In the genomic region with DNA sequence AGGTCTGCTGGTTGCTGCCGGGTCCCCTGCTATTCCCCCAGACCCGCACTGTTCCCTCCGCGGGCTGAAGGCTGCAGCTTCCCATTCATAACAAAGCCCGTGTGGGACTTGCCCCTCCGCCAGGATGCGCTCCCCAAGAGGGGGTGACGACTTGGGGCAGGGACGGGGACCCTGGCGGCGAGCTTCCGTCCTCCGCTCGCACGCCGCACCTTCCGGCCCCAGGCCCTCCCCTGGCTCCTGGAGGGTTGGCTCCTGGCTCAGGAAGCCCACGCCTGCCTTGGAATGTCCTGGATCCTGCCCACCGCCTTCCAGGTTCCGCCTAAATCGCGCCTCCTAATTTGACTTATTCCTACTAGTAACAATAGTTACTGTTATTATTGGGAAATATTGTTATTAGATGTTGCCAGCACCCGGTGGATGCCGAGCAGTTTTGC, we compare ENCODE assay signal across 8 cellular contexts. TPM values are rescaled to one million over a fixed set of nuclear protein-coding genes. Genes with fewer than 3 reads are reported as not detected.
DNase-seq lines count a peak whose midpoint lies in the region; ATAC-seq, FAIRE-seq and TF ChIP-seq lines count a peak whose summit lies in the region.

No MANE protein-coding gene starts in this region.

- peaks cover 29% of the 10 kb centered on the region for H3K4me1 ChIP-seq in DND-41 (ENCODE audit: insufficient read depth, low read length)
- H3K4me1 ChIP-seq in kidney (ENCODE audit: control insufficient read depth in 1 of 2, insufficient read depth in 1 of 2, low read depth in 1 of 2, low read length in 2 of 2) = peaks cover 0 to 5% of the 10 kb centered on the region in 2 donors

- H3K4me2 ChIP-seq in DND-41 (ENCODE audit: insufficient read depth, low read length) = peak overlapping the region; percentile 95

- DNase-seq in DND-41 = peak; percentile 52
- DNase-seq in T-cell = peak in 24 of 34 experiments; percentile 7 to 64 (median 38)
- peak; percentile 38 to 67 for DNase-seq in T47D (ENCODE audit: low read depth in 1 of 2, low spot score in 1 of 2)
- peak; percentile 88 for DNase-seq in kidney
- DNase-seq in stimulated activated CD4-positive, alpha-beta T cell treated with anti-CD3 and anti-CD28 coated beads, Interleukin-2, amount 100 ng/mL, for 48 hours = peak; percentile 29 to 59

- H3K27ac ChIP-seq in DND-41 (ENCODE audit: low read length) (peak overlapping the region; percentile 45; the same call in 1 of the 2 replicates), kidney (ENCODE audit: low read depth in 2 of 2, low read length in 2 of 2) (peak overlapping the region; percentile 88 to 89)

- CTCF ChIA-PET in T-cell (lab: Charles Lee) = interaction anchor here in 1 of 2 donors (0.6 to 1.2 kb wide), 2 partner anchors 20 to 342 kb away, joined by 3 to 7 read pairs; no protein-coding TSS in a partner anchor

- H3K36me3 ChIP-seq in DND-41 (ENCODE audit: insufficient read depth, low read length) (peaks cover 11% of the 10 kb centered on the region), kidney (ENCODE audit: control insufficient read depth in 1 of 2, insufficient read depth in 2 of 2, low read length in 2 of 2) (no peaks in the 10 kb centered on the region)

- H3K27ac Mint-ChIP-seq in T-cell = peak overlapping the region; percentile 76 to 78

- no peaks in the 10 kb centered on the region for H3K9me3 ChIP-seq in DND-41 (ENCODE audit: insufficient read depth, low read length, severe bottlenecking)
- H3K9me3 ChIP-seq in kidney (ENCODE audit: control insufficient read depth in 1 of 2, low read length in 2 of 2) = no peaks in the 10 kb centered on the region

- H3K27me3 ChIP-seq in DND-41 (ENCODE audit: insufficient read depth, low read length, poor library complexity) = no peaks in the 10 kb centered on the region

- peak overlapping the region; percentile 75 for H2AFZ ChIP-seq in DND-41 (ENCODE audit: low read depth, low read length)

- peak overlapping the region; percentile 88 for H3K9ac ChIP-seq in DND-41 (ENCODE audit: low read depth, low read length)
- peak overlapping the region; percentile 22 to 67 for H3K9ac ChIP-seq in kidney (ENCODE audit: low read length in 2 of 2)

- in situ Hi-C loops in T47D (cut with HindIII; ENCODE audit: low pct_unique_long_range_greater_than_20kb, low sequenced_read_pairs) = no loop called here

- ATAC-seq in DND-41 (ENCODE audit: insufficient read depth, low read depth) = peak; percentile 20
- peak; percentile 25 for ATAC-seq in HG03432 (IDR thresholded peaks at IDR 0.05; ENCODE audit: unreplicated experiment)
- ATAC-seq in T-cell (replicated peaks in 1 of 4) = peak in 3 of 4 experiments; percentile 2 to 4 (median 4)
- no peak for ATAC-seq in GM19324 (IDR thresholded peaks at IDR 0.05; ENCODE audit: low FRiP score, unreplicated experiment)
- ATAC-seq in GM18519 (IDR thresholded peaks at IDR 0.05; ENCODE audit: low FRiP score, unreplicated experiment) = no peak

- peak overlapping the region; percentile 39 to 82; a peak in 3 of 4 replicates for H3K4me3 ChIP-seq in DND-41 (ENCODE audit: low read depth in 1 of 2, low read length in 2 of 2)
- H3K4me3 ChIP-seq in kidney (ENCODE audit: low read length in 2 of 2) = peak overlapping the region; percentile 56 to 67

- TF ChIP-seq CTCF in DND-41 (IDR thresholded peaks at IDR 0.05; ENCODE audit: borderline replicate concordance, extremely low read depth, low read length, poor library complexity, severe bottlenecking) (peak; percentile 48), kidney (IDR thresholded peaks at IDR 0.05; ENCODE audit: borderline replicate concordance, extremely low read depth, insufficient read depth) (peak; percentile 8)

- FAIRE-seq in kidney (lab: Jason Lieb, UNC) = no peak

- no peaks in the 10 kb centered on the region for H3K27me3 Mint-ChIP-seq in T-cell

- intact Hi-C loops in kidney (cut with DNase I) = no loop called here

- no peaks in the 10 kb centered on the region for H3K9me3 Mint-ChIP-seq in T-cell

- peaks cover 34% of the 10 kb centered on the region for H3K79me2 ChIP-seq in DND-41 (ENCODE audit: insufficient read depth, low read length)

- peak overlapping the region; percentile 73 to 86 (median 82) for H3K4me3 Mint-ChIP-seq in T-cell

- H3K36me3 Mint-ChIP-seq in T-cell = no peaks in the 10 kb centered on the region

- POLR2A ChIA-PET in T-cell (lab: Charles Lee) = interaction anchor here in 1 of 2 donors (0.7 kb wide), 1 partner anchor 78 kb away, joined by 7 read pairs; no protein-coding TSS in a partner anchor

- H3K4me1 Mint-ChIP-seq in T-cell = peaks cover 8 to 15% (median 12%) of the 10 kb centered on the region in 3 donors

- H4K20me1 ChIP-seq in DND-41 (ENCODE audit: insufficient read depth, low read length) = no peaks in the 10 kb centered on the region; the same call in 1 of the 2 replicates

RNA-seq across cellular contexts. Expression of a gene that starts 1.1 kb away (rescaled TPM):
- total RNA-seq in T-cell (10 to 100 TPM; 15.1 to 35.2 (median 34.6) TPM), kidney (11.9 TPM)
- 3.2 TPM for polyA plus RNA-seq in kidney (ENCODE audit: insufficient read depth, low read depth, low replicate concordance)

RNA-seq across cellular contexts. Expression of a gene that starts 32.0 kb away (rescaled TPM):
- total RNA-seq in T-cell = under 1 TPM in 1 of 5 donors, not detected in 4; 0.06 TPM
- 3.3 TPM for total RNA-seq in kidney
- polyA plus RNA-seq in kidney (ENCODE audit: insufficient read depth, low read depth, low replicate concordance) = 2.6 TPM

RNA-seq across cellular contexts. Expression of a gene that starts 42.0 kb away (rescaled TPM):
- total RNA-seq in T-cell = under 1 TPM in 3 of 5 donors, not detected in 2; 0.18 to 0.20 (median 0.19) TPM
- 68.7 TPM for total RNA-seq in kidney
- 35.6 TPM for polyA plus RNA-seq in kidney (ENCODE audit: insufficient read depth, low read depth, low replicate concordance)

Comparison
In these comparisons a context has a peak if more than half of its experiments do, and no peak if none do; other contexts are left out.
1. ATAC-seq: peak in DND-41 (single experiment), HG03432 (single experiment) and T-cell (3 of 4); none in GM19324 (single experiment) and GM18519 (single experiment).
2. RNA of a gene that starts 42.0 kb away (total RNA-seq): 68.7 TPM in kidney (single experiment); 0.18 to 0.20 TPM in T-cell; every median in the first group is over 10 times any median in the second.
3. Peak in every context shown above with its lines, with median percentiles within 50 percentile points of each other: DNase-seq.